Comparison of ENCODE assay signal across 8 cellular contexts in the genomic region with DNA sequence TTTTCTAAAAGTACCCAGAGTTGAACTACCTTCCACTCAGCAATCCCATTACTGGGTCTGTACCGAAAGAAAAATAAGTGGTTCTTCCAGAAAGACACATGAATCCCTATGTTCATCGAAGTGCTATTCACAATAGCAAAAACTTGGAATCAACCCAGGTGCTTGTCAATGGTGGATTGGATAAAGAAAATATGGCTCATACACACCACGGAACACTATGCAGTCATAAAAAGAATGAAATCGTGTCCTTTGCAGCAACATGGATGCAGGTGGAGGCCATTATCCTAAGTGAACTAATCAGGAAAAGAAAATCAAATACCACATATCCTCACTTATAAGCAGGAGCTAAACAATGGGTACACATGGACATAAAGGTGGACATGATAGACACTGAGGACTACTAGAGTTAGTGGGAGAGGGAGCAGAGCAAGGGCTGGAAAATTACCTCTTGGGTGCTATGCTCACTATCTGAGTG. TPM values are rescaled to one million over a fixed set of nuclear protein-coding genes. Genes with fewer than 3 reads are reported as not detected.
DNase-seq lines count a peak whose midpoint lies in the region; ATAC-seq and TF ChIP-seq lines count a peak whose summit lies in the region.

No MANE protein-coding gene starts in this region.

- no peaks in the 10 kb centered on the region for H3K36me3 Mint-ChIP-seq in activated T-cell treated with anti-CD3 and anti-CD28 coated beads, Interleukin-2, amount 50 U/mL, for 4 hours (ENCODE audit: insufficient read depth)
- no peaks in the 10 kb centered on the region for H3K36me3 Mint-ChIP-seq in activated T-helper 2 cell treated with anti-CD3 and anti-CD28 coated beads, Interferon-gamma antibody, Interleukin-2, Interleukin-4, amounts not matched to agents 10 μg/mL and 5 μg/mL and 100 μg/mL, durations not matched to agents 14 hours and 24 hours and 36 hours (ENCODE audit: low read depth)

- H3K36me3 ChIP-seq in tibial artery: no peaks in the 10 kb centered on the region

- peaks cover 0 to 35% (median 12%) of the 10 kb centered on the region in 4 donors for H3K4me1 ChIP-seq in tibial artery

- H3K27me3 ChIP-seq in layer of hippocampus (ENCODE audit: control insufficient read depth, insufficient read depth, low read length): no peaks in the 10 kb centered on the region
- no peaks in the 10 kb centered on the region for H3K27me3 ChIP-seq in tibial artery

- peaks cover 40% of the 10 kb centered on the region for H3K4me1 Mint-ChIP-seq in activated T-cell treated with anti-CD3 and anti-CD28 coated beads, Interleukin-2, amount 50 U/mL, for 4 hours (ENCODE audit: low read depth)
- H3K4me1 Mint-ChIP-seq in activated T-helper 2 cell treated with anti-CD3 and anti-CD28 coated beads, Interferon-gamma antibody, Interleukin-2, Interleukin-4, amounts not matched to agents 10 μg/mL and 5 μg/mL and 100 μg/mL, durations not matched to agents 14 hours and 24 hours and 36 hours (ENCODE audit: low read depth): peaks cover 43% of the 10 kb centered on the region

- no peak for TF ChIP-seq CTCF in tibial artery (IDR thresholded peaks at IDR 0.05)

- no peak for DNase-seq in activated T-cell treated with anti-CD3 and anti-CD28 coated beads, Interleukin-2, amount 50 U/mL, for 4 hours
- no peak for DNase-seq in activated T-cell treated with anti-CD3 and anti-CD28 coated beads, Interleukin-2, amount 50 U/mL, for 1 hour
- no peak for DNase-seq in activated T-helper 2 cell treated with anti-CD3 and anti-CD28 coated beads, Interferon-gamma antibody, Interleukin-2, Interleukin-4, amounts not matched to agents 10 μg/mL and 5 μg/mL and 100 μg/mL, durations not matched to agents 14 hours and 24 hours and 36 hours (ENCODE audit: low spot score)
- DNase-seq in tibial artery (no peak), islet precursor cell (no peak), HEK293T (ENCODE audit: extremely low spot score) (no peak)

- H3K9me3 Mint-ChIP-seq in activated T-cell treated with anti-CD3 and anti-CD28 coated beads, Interleukin-2, amount 50 U/mL, for 4 hours: no peaks in the 10 kb centered on the region
- H3K9me3 Mint-ChIP-seq in activated T-helper 2 cell treated with anti-CD3 and anti-CD28 coated beads, Interferon-gamma antibody, Interleukin-2, Interleukin-4, amounts not matched to agents 10 μg/mL and 5 μg/mL and 100 μg/mL, durations not matched to agents 14 hours and 24 hours and 36 hours: no peaks in the 10 kb centered on the region

- peak overlapping the region; percentile 86 for H3K4me3 Mint-ChIP-seq in activated T-cell treated with anti-CD3 and anti-CD28 coated beads, Interleukin-2, amount 50 U/mL, for 4 hours
- H3K4me3 Mint-ChIP-seq in activated T-helper 2 cell treated with anti-CD3 and anti-CD28 coated beads, Interferon-gamma antibody, Interleukin-2, Interleukin-4, amounts not matched to agents 10 μg/mL and 5 μg/mL and 100 μg/mL, durations not matched to agents 14 hours and 24 hours and 36 hours (ENCODE audit: low read depth): peak overlapping the region; percentile 76

- POLR2A ChIA-PET in HEK293T (lab: Yijun Ruan, JAX): interaction anchor here (1.0 kb wide), 1 partner anchor 33 kb away, joined by 5 read pairs; the partner anchor contains the start of gene JUN

- H3K27me3 Mint-ChIP-seq in activated T-cell treated with anti-CD3 and anti-CD28 coated beads, Interleukin-2, amount 50 U/mL, for 4 hours (ENCODE audit: low read depth): no peaks in the 10 kb centered on the region
- H3K27me3 Mint-ChIP-seq in activated T-helper 2 cell treated with anti-CD3 and anti-CD28 coated beads, Interferon-gamma antibody, Interleukin-2, Interleukin-4, amounts not matched to agents 10 μg/mL and 5 μg/mL and 100 μg/mL, durations not matched to agents 14 hours and 24 hours and 36 hours (ENCODE audit: low read depth): peaks cover 7% of the 10 kb centered on the region

- H3K27ac ChIP-seq in layer of hippocampus (ENCODE audit: low read depth, low read length) (peak overlapping the region; percentile 79), tibial artery (peak overlapping the region; percentile 84 to 86)

- intact Hi-C loops in activated T-helper 2 cell treated with anti-CD3 and anti-CD28 coated beads, Interferon-gamma antibody, Interleukin-2, Interleukin-4, amounts not matched to agents 10 μg/mL and 5 μg/mL and 100 μg/mL, durations not matched to agents 14 hours and 24 hours and 36 hours (cut with micrococcal nuclease): loop anchor here (1.0 to 5.0 kb wide), 7 partner anchors 32 to 480 kb away; partner anchors contain the start of genes FGGY and JUN
- intact Hi-C loops in tibial artery (cut with DNase I; ENCODE audit: low total_unique reads): loop anchor here (5.0 kb wide), 1 partner anchor 76 kb away; no protein-coding TSS in a partner anchor

- H3K27ac Mint-ChIP-seq in activated T-helper 2 cell treated with anti-CD3 and anti-CD28 coated beads, Interferon-gamma antibody, Interleukin-2, Interleukin-4, amounts not matched to agents 10 μg/mL and 5 μg/mL and 100 μg/mL, durations not matched to agents 14 hours and 24 hours and 36 hours: peak overlapping the region; percentile 73

- no peak for ATAC-seq in activated T-cell treated with anti-CD3 and anti-CD28 coated beads, Interleukin-2, amount 50 U/mL, for 4 hours
- ATAC-seq in HG03460 (IDR thresholded peaks at IDR 0.05; ENCODE audit: unreplicated experiment): no peak

- no peaks in the 10 kb centered on the region for H3K9me3 ChIP-seq in tibial artery

- H3K4me3 ChIP-seq in tibial artery: peak overlapping the region; percentile 62 to 69

- CTCF ChIA-PET in HEK293T (lab: Yijun Ruan, JAX): no interaction called here

TF ChIP-seq in HEK293T, 16 proteins besides CTCF, POLR2A, EP300 and RAD21:
- no peak for TF ChIP-seq ZNF384 (IDR thresholded peaks at IDR 0.05)
- no peak for TF ChIP-seq FOXA1 (IDR thresholded peaks at IDR 0.05)
- TF ChIP-seq CTBP1 (IDR thresholded peaks at IDR 0.05; ENCODE audit: borderline replicate concordance): no peak
- no peak for TF ChIP-seq FOXK2 (IDR thresholded peaks at IDR 0.05)
- TF ChIP-seq ELF4 (IDR thresholded peaks at IDR 0.05): no peak
- TF ChIP-seq HDGF (IDR thresholded peaks at IDR 0.05; ENCODE audit: borderline replicate concordance): no peak
- no peak for TF ChIP-seq SUZ12 (IDR thresholded peaks at IDR 0.05)
- no peak for TF ChIP-seq TARDBP (IDR thresholded peaks at IDR 0.05)
- TF ChIP-seq ARNT (IDR thresholded peaks at IDR 0.05): no peak
- no peak for TF ChIP-seq NFRKB (IDR thresholded peaks at IDR 0.05)

RNA-seq across cellular contexts. Expression of gene JUN, which starts 32.9 kb away (rescaled TPM):
- total RNA-seq in activated T-cell treated with anti-CD3 and anti-CD28 coated beads, Interleukin-2, amount 50 U/mL, for 4 hours: 10 to 100 TPM; 19.9 to 27.3 (median 24.5) TPM
- 29.5 and 30.2 TPM in 2 replicates for total RNA-seq in activated T-helper 2 cell treated with anti-CD3 and anti-CD28 coated beads, Interferon-gamma antibody, Interleukin-2, Interleukin-4, amounts not matched to agents 10 μg/mL and 5 μg/mL and 100 μg/mL, durations not matched to agents 14 hours and 24 hours and 36 hours
